In the genomic region with DNA sequence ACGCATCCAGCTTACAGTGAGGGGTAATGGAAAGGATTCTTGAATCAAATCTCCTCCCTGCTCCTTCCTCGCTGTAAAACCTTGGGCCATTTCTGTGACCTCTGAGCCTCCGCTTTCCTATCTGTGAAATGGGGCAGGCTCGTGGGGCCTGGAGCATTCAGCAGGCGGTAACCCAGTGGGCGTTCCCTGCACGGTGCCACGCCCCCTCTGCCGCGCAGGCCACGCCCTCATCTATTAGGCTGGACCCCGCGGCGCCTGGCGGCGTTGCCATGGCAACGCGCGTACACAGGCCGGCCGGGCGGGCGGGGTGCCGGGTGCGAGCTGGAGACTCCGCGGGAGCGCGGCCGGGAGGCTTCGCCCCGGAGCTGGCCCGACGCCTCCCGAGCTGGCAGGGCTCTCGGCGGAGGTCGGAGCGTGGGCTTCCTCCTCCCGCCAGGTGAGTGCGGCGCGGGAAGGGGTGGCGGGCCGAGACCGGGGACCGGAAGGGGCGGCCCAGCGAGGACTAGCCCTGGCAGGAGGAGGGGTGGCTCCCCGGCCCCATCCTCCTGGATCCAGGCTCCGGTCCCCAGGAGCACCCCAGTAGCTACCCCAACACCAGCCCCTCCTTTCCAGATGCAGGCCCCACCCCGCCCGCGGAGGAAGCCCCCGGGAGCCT, we compare ENCODE assay signal across 8 cellular contexts. TPM values are rescaled to one million over a fixed set of nuclear protein-coding genes. Genes with fewer than 3 reads are reported as not detected.
DNase-seq lines count a peak whose midpoint lies in the region; ATAC-seq lines count a peak whose summit lies in the region.

A gene (plus strand): TSS at position 264 of the 655 bp plus-strand sequence. CDS start 4,562 bp downstream, outside the sequence.

- H3K27me3 ChIP-seq in effector memory CD4-positive, alpha-beta T cell (replicated peaks; ENCODE audit: control insufficient read depth, insufficient read depth, low read length, poor library complexity, severe bottlenecking): no peaks in the 10 kb centered on the region
- H3K27me3 ChIP-seq in mesenchymal stem cell (ENCODE audit: control insufficient read depth in 1 of 2, insufficient read depth in 1 of 2, low read length in 2 of 2): peaks cover 6 to 76% of the 10 kb centered on the region in 2 experiments

- peak within 1 kb of the TSS; percentile 71 for H3K4me2 ChIP-seq in mesenchymal stem cell (ENCODE audit: low read length, poor library complexity, severe bottlenecking)

- H3K9ac ChIP-seq in mesenchymal stem cell (ENCODE audit: low read length): peak within 1 kb of the TSS; percentile 28

- peak; percentile 40 for ATAC-seq in GM19324 (IDR thresholded peaks at IDR 0.05; ENCODE audit: low FRiP score, unreplicated experiment)
- no peak for ATAC-seq in GM18861 (IDR thresholded peaks at IDR 0.05; ENCODE audit: unreplicated experiment)
- no peak for ATAC-seq in GM19328 (IDR thresholded peaks at IDR 0.05; ENCODE audit: unreplicated experiment)

- H2BK12ac ChIP-seq in mesenchymal stem cell (ENCODE audit: low read length in 2 of 2): peak within 1 kb of the TSS in 1 of 2 experiments; percentile 54

- H3K23ac ChIP-seq in mesenchymal stem cell (ENCODE audit: low read length in 2 of 2): peak within 1 kb of the TSS in 1 of 2 experiments; percentile 19

- peak within 1 kb of the TSS in 1 of 2 experiments; percentile 76 for H3K4ac ChIP-seq in mesenchymal stem cell (ENCODE audit: low read depth in 1 of 2, low read length in 2 of 2)

- H3K4me3 ChIP-seq in effector memory CD4-positive, alpha-beta T cell (ENCODE audit: insufficient read depth, low read depth, low read length, poor library complexity, severe bottlenecking): peak within 1 kb of the TSS; percentile 44
- H3K4me3 ChIP-seq in mesenchymal stem cell (ENCODE audit: insufficient read depth in 1 of 2, low read depth in 1 of 2, low read length in 2 of 2): peak within 1 kb of the TSS; percentile 54 to 78

- peak within 1 kb of the TSS in 1 of 2 experiments; percentile 74 for H3K14ac ChIP-seq in mesenchymal stem cell (ENCODE audit: low read length in 2 of 2)

- H2AK5ac ChIP-seq in mesenchymal stem cell (ENCODE audit: low read length, severe bottlenecking): no peak within 1 kb of the TSS

- H3K27ac ChIP-seq in effector memory CD4-positive, alpha-beta T cell (ENCODE audit: insufficient read depth, low read length, poor library complexity, severe bottlenecking): no peak within 1 kb of the TSS
- H3K27ac ChIP-seq in mesenchymal stem cell (ENCODE audit: low read length, poor library complexity, severe bottlenecking): no peak within 1 kb of the TSS

- H2BK15ac ChIP-seq in mesenchymal stem cell (ENCODE audit: low read depth, poor library complexity, severe bottlenecking): no peak within 1 kb of the TSS

- no peak within 1 kb of the TSS for H2BK120ac ChIP-seq in mesenchymal stem cell (ENCODE audit: low read depth, low read length)

- H4K8ac ChIP-seq in mesenchymal stem cell (ENCODE audit: low read length): peak within 1 kb of the TSS; percentile 61

- H3K18ac ChIP-seq in mesenchymal stem cell (ENCODE audit: low read depth in 1 of 2, low read length in 2 of 2): peak within 1 kb of the TSS; percentile 38 to 57

- peak within 1 kb of the TSS; percentile 56 for H2AFZ ChIP-seq in mesenchymal stem cell (ENCODE audit: low read depth, low read length)

- H3K9me3 ChIP-seq in effector memory CD4-positive, alpha-beta T cell (ENCODE audit: control insufficient read depth, low read length): no peaks in the 10 kb centered on the region
- peaks cover 2% of the 10 kb centered on the region for H3K9me3 ChIP-seq in mesenchymal stem cell (ENCODE audit: control insufficient read depth, low read length)

- no peak within 1 kb of the TSS for H2BK5ac ChIP-seq in mesenchymal stem cell (ENCODE audit: low read depth, low read length, poor library complexity, severe bottlenecking)

- H3K36me3 ChIP-seq in effector memory CD4-positive, alpha-beta T cell (ENCODE audit: control insufficient read depth, insufficient read depth, low read length): no peaks in the 10 kb centered on the region
- no peaks in the 10 kb centered on the region for H3K36me3 ChIP-seq in mesenchymal stem cell (ENCODE audit: control insufficient read depth in 1 of 2, insufficient read depth in 2 of 2, low read depth in 1 of 2, low read length in 2 of 2)

- WGBS in mesenchymal stem cell: 7% methylated on average over 52 of the region's 55 CpGs

- H3K4me1 ChIP-seq in effector memory CD4-positive, alpha-beta T cell (ENCODE audit: control insufficient read depth, insufficient read depth, low read length, poor library complexity, severe bottlenecking): peaks cover 10% of the 10 kb centered on the region
- H3K4me1 ChIP-seq in mesenchymal stem cell (ENCODE audit: control insufficient read depth, insufficient read depth, low read depth, low read length): peaks cover 9% of the 10 kb centered on the region

- peak within 1 kb of the TSS; percentile 36 for H4K91ac ChIP-seq in mesenchymal stem cell (ENCODE audit: low read length)

- H3K79me1 ChIP-seq in mesenchymal stem cell (replicated peaks; ENCODE audit: low read length, poor library complexity, severe bottlenecking): no peaks in the 10 kb centered on the region

- DNase-seq in NCI-H2029 treated with DMSO at 0.1 percent for 48 hours (lab: John Stamatoyannopoulos, UW) (peak; percentile 33), mesenchymal stem cell (peak; percentile 69)
- peak; percentile 48 to 60 for DNase-seq in activated CD4-positive, alpha-beta T cell treated with anti-CD3 and anti-CD28 coated beads, Interleukin-2, amount 50 U/mL, for 48 hours
- peak; percentile 4 to 48 (median 32) for DNase-seq in effector memory CD4-positive, alpha-beta T cell
- peak; percentile 49 for DNase-seq in stimulated activated CD8-positive, alpha-beta memory T cell treated with anti-CD3 and anti-CD28 coated beads, Interleukin-4, amount 100 ng/mL, for 24 hours (ENCODE audit: low read depth)

RNA-seq across cellular contexts. Expression of the gene that starts here (rescaled TPM):
- 0.21 TPM for polyA plus RNA-seq in mesenchymal stem cell (2013, experiment 1 of 2)
- polyA plus RNA-seq in mesenchymal stem cell (2013, experiment 2 of 2): 0.18 TPM
